In genomic region chr2:231198291-231199173, GRCh38 we compare ENCODE assay signal across 8 cellular contexts. TPM values are rescaled to one million over a fixed set of nuclear protein-coding genes. Genes with fewer than 3 reads are reported as not detected.
A peak's percentile ranks its signal among the peaks of the same experiment; 100 is the strongest.
DNase-seq lines count a peak whose midpoint lies in the region; TF ChIP-seq lines count a peak whose summit lies in the region.

TSS of gene ARMC9 (plus strand) at chr2:231198631. CDS start at chr2:231206239, 7,608 bp downstream.

- H3K4me1 ChIP-seq in MM.1S (ENCODE audit: low read length) (no peaks in the 10 kb centered on the region; the same call in 1 of the 2 replicates), ovary (ENCODE audit: insufficient read depth) (peaks cover 2% of the 10 kb centered on the region), thymus (ENCODE audit: control insufficient read depth, insufficient read depth, low read length) (peaks cover 8% of the 10 kb centered on the region)

- TF ChIP-seq EP300 in ovary (IDR thresholded peaks at IDR 0.05) = no peak

- H3K4me3 Mint-ChIP-seq in activated naive CD8-positive, alpha-beta T cell = peak within 1 kb of the TSS; percentile 93

- WGBS in ovary, 3 donors = 0% methylated on average over 76 to 83 of the region's 83 CpGs
- WGBS in thymus = 1% methylated on average over 83 of the region's 83 CpGs

- peak within 1 kb of the TSS; percentile 67 for H3K27ac Mint-ChIP-seq in activated naive CD8-positive, alpha-beta T cell

- no peaks in the 10 kb centered on the region for H3K36me3 ChIP-seq in MM.1S (replicated peaks; ENCODE audit: insufficient read depth, low read length)
- H3K36me3 ChIP-seq in ovary = no peaks in the 10 kb centered on the region
- no peaks in the 10 kb centered on the region for H3K36me3 ChIP-seq in thymus (ENCODE audit: control insufficient read depth, insufficient read depth)

- H3K4me2 ChIP-seq in MM.1S (ENCODE audit: low read depth, low read length) = peak within 1 kb of the TSS; percentile 77

- H3K9ac ChIP-seq in MM.1S (ENCODE audit: low read length) = peak within 1 kb of the TSS; percentile 51; the same call in 1 of the 2 replicates

- H3K79me2 ChIP-seq in MM.1S (ENCODE audit: low read length) = no peaks in the 10 kb centered on the region

- H3K9me3 ChIP-seq in MM.1S (replicated peaks; ENCODE audit: insufficient read depth, low read length) = no peaks in the 10 kb centered on the region
- H3K9me3 ChIP-seq in ovary = no peaks in the 10 kb centered on the region
- no peaks in the 10 kb centered on the region for H3K9me3 ChIP-seq in thymus (ENCODE audit: control insufficient read depth)

- peaks cover 2% of the 10 kb centered on the region for H3K27me3 Mint-ChIP-seq in activated naive CD8-positive, alpha-beta T cell

- H3K9me3 Mint-ChIP-seq in activated naive CD8-positive, alpha-beta T cell (ENCODE audit: low read depth) = no peaks in the 10 kb centered on the region

- TF ChIP-seq CTCF in GM10266 (IDR thresholded peaks at IDR 0.05; ENCODE audit: control insufficient read depth, insufficient read depth, low read depth, missing control alignments) (no peak), MM.1S (IDR thresholded peaks at IDR 0.05; ENCODE audit: low read length) (no peak), ovary (IDR thresholded peaks at IDR 0.05) (no peak)

- peaks cover 18% of the 10 kb centered on the region for H3K4me1 Mint-ChIP-seq in activated naive CD8-positive, alpha-beta T cell (ENCODE audit: low read depth)

- no peaks in the 10 kb centered on the region for H3K36me3 Mint-ChIP-seq in activated naive CD8-positive, alpha-beta T cell

- peak; percentile 97 for DNase-seq in GM10266 (ENCODE audit: extremely low spot score)
- DNase-seq in HCEC 1CT = peak; percentile 59
- DNase-seq in MM.1S = peak; percentile 69
- peak; percentile 55 for DNase-seq in SKM-1 treated with dmso at 0.1 percent for 144 hours (lab: John Stamatoyannopoulos, UW; ENCODE audit: unreplicated experiment)
- peak; percentile 26 to 92 (median 84) for DNase-seq in head of caudate nucleus
- DNase-seq in ovary = peak; percentile 68 to 86 (median 77)

- H2AFZ ChIP-seq in MM.1S (ENCODE audit: low read length) = peak within 1 kb of the TSS; percentile 99

- H3K4me3 ChIP-seq in MM.1S (ENCODE audit: low read length) = peak within 1 kb of the TSS; percentile 96
- peak within 1 kb of the TSS; percentile 77 for H3K4me3 ChIP-seq in ovary
- peak within 1 kb of the TSS; percentile 89 for H3K4me3 ChIP-seq in thymus (ENCODE audit: low read length)

- H3K27me3 ChIP-seq in MM.1S (replicated peaks; ENCODE audit: insufficient read depth, low read length) (0 out of 2 replicates have a peak, but pooled peaks cover 3% of the 10 kb centered on the region), ovary (no peaks in the 10 kb centered on the region), thymus (ENCODE audit: control insufficient read depth, insufficient read depth) (no peaks in the 10 kb centered on the region)

- H4K20me1 ChIP-seq in MM.1S (ENCODE audit: insufficient read depth, low read length) = no peaks in the 10 kb centered on the region

- no peak for TF ChIP-seq POLR2A in ovary (IDR thresholded peaks at IDR 0.05)

- H3K27ac ChIP-seq in MM.1S (ENCODE audit: low read length) (no peak within 1 kb of the TSS), ovary (peak within 1 kb of the TSS in 1 of 2 donors; percentile 72), thymus (ENCODE audit: low read depth) (peak within 1 kb of the TSS; percentile 46)

- intact Hi-C loops in head of caudate nucleus (cut with DNase I) = loop anchor here (10.0 kb wide), 1 partner anchor 94 kb away; no protein-coding TSS in a partner anchor
- intact Hi-C loops in ovary (cut with DNase I) = loop anchor here in 1 of 4 donors (10.0 kb wide), 1 partner anchor 94 kb away; no protein-coding TSS in a partner anchor

- H3K9me2 ChIP-seq in MM.1S (replicated peaks; ENCODE audit: insufficient read depth, low read length) = no peaks in the 10 kb centered on the region

- H3F3A ChIP-seq in MM.1S (ENCODE audit: insufficient read depth, low read length) = no peaks in the 10 kb centered on the region

RNA-seq across cellular contexts. Expression of gene ARMC9, which starts in this region (rescaled TPM):
- 10 to 100 TPM; 24.8 to 33.5 (median 29.9) TPM for total RNA-seq in ovary
- polyA plus RNA-seq in ovary (10 to 100 TPM; 16.7 to 23.9 TPM), thymus (5.4 TPM)
